ENCODE assay signal across 8 cellular contexts in the genomic region with DNA sequence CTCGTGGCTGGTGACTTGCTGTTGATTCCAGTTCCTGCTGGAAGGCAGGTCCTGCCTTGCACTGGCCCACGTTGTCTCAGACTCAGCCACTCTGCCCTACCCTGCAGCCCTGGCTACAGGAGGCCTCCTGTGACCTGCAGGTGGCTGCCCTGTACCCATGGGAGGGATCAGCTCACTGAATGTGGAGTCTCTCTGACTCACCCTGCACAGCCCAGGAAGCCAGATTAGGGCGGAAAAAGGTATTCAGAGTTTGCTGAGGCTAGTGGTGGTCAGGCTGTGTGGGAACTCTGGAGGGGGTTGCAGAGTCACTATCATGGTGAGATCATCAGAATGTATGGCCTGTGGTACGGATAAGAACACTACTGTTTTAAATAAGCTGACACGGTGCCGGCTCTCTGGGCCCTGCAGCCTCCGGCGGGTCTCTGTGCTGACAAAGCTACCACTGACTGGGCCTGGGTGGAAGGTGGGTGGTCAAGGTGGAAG. TPM values are rescaled to one million over a fixed set of nuclear protein-coding genes. Genes with fewer than 3 reads are reported as not detected.
A peak's percentile ranks its signal among the peaks of the same experiment; 100 is the strongest.
DNase-seq lines count a peak whose midpoint lies in the region; ATAC-seq and TF ChIP-seq lines count a peak whose summit lies in the region.

No MANE protein-coding gene starts in this region.

- H3K4me3 ChIP-seq in NB4 (ENCODE audit: low read depth, low read length) (no peak overlapping the region), astrocyte of the spinal cord (ENCODE audit: low read depth, low read length) (no peak overlapping the region)

- TF ChIP-seq POLR2A in NB4 (IDR thresholded peaks at IDR 0.05; ENCODE audit: extremely low read depth, insufficient read length) (no peak), GM18505 (IDR thresholded peaks at IDR 0.05; ENCODE audit: borderline replicate concordance, extremely low read depth, insufficient read depth, insufficient read length) (no peak)

- TF ChIP-seq CTCF in NB4 (IDR thresholded peaks at IDR 0.05; ENCODE audit: low read depth, low read length) = no peak
- TF ChIP-seq CTCF in astrocyte of the spinal cord (IDR thresholded peaks at IDR 0.05; ENCODE audit: low read depth, low read length) = peak; percentile 33

- ATAC-seq in GM18505 (IDR thresholded peaks at IDR 0.05; ENCODE audit: unreplicated experiment) (no peak), GM18870 (IDR thresholded peaks at IDR 0.05; ENCODE audit: unreplicated experiment) (no peak)

- in situ Hi-C loops in astrocyte of the spinal cord (cut with HindIII; ENCODE audit: low sequenced_read_pairs) = no loop called here

- DNase-seq in GM04504 (ENCODE audit: low read depth) (peak; percentile 73), NB4 (ENCODE audit: low read depth) (peak; percentile 90), astrocyte of the spinal cord (ENCODE audit: low read depth, low spot score) (peak; percentile 97), myocyte (ENCODE audit: low read depth) (peak; percentile 44), NCI-H2081 treated with DMSO at 0.1 percent for 48 hours (lab: John Stamatoyannopoulos, UW) (no peak)
- DNase-seq in effector CD4-positive, alpha-beta T cell = no peak

RNA-seq across cellular contexts. Expression of a gene that starts 24.7 kb away (rescaled TPM):
- total RNA-seq in myocyte = 48.9 and 55.6 TPM in 2 replicates
- 93.4 TPM for polyA plus RNA-seq in myocyte (2012)

RNA-seq across cellular contexts. Expression of a gene that starts 27.7 kb away (rescaled TPM):
- 38.7 and 43.2 TPM in 2 replicates for total RNA-seq in myocyte
- 25.2 TPM for polyA plus RNA-seq in myocyte (2012)

Comparison
In these comparisons a context has a peak if more than half of its experiments do, and no peak if none do; other contexts are left out.
1. DNase-seq: peak in GM04504 (single experiment), NB4 (single experiment), astrocyte of the spinal cord (single experiment) and myocyte (single experiment); none in effector CD4-positive, alpha-beta T cell (single experiment) and NCI-H2081 treated with DMSO at 0.1 percent for 48 hours (single experiment).